In genomic region chr17:383771-384621, GRCh38 we compare ENCODE assay signal across 14 cellular contexts. TPM values are rescaled to one million over a fixed set of nuclear protein-coding genes. Genes with fewer than 3 reads are reported as not detected.
DNase-seq lines count a peak whose midpoint lies in the region; ATAC-seq, FAIRE-seq and TF ChIP-seq lines count a peak whose summit lies in the region.
"Had no signal": no experiment of that assay in that cellular context is flagged by ENCODE, and none has a peak within 500 bp of the region (broad histone marks: within the 10 kb centered on the region; RNA-seq: fewer than 3 reads in every experiment).

No MANE protein-coding gene starts in this region.

- TF ChIP-seq RAD21 in K562 (CRISPR knock-in tag; conservative IDR thresholded peaks at IDR 0.05 in 1 of 2, IDR thresholded peaks at IDR 0.05 in 1 of 2): no peak

- ATAC-seq in K562: no peak

- no peaks in the 10 kb centered on the region for H4K20me1 ChIP-seq in K562 (replicated peaks; ENCODE audit: control insufficient read depth, insufficient read depth, low read length)

- DNase-seq in NCI-H82 (lab: John Stamatoyannopoulos, UW) (peak; percentile 40), NCI-H82 treated with DMSO at 0.1 percent for 48 hours (lab: John Stamatoyannopoulos, UW; ENCODE audit: unreplicated experiment) (no peak), H7 (peak; percentile 66), K562 (ENCODE audit: extremely low read depth in 1 of 4, low spot score in 3 of 4) (no peak), neural crest cell (ENCODE audit: low read depth, low spot score) (no peak), NCI-H1105 treated with DMSO at 0.1 percent for 48 hours (lab: John Stamatoyannopoulos, UW) (no peak), NCI-H146 (lab: John Stamatoyannopoulos, UW) (no peak), uterus (no peak)
- DNase-seq: activated CD8-positive, alpha-beta memory T cell treated with anti-CD3 and anti-CD28 coated beads, Interleukin-2, amount 50 U/mL, for 48 hours; EL; NCI-H1092; NCI-H774; occipital lobe; stimulated activated CD4-positive, alpha-beta T cell treated with anti-CD3 and anti-CD28 coated beads, Interleukin-2, amount 100 ng/mL, for 24 hours had no signal

- no peaks in the 10 kb centered on the region for H3K36me3 Mint-ChIP-seq in neural crest cell (ENCODE audit: low read depth)

- H3K4me1 Mint-ChIP-seq in neural crest cell: peaks cover 42% of the 10 kb centered on the region

- no peak for TF ChIP-seq EP300 in K562 (IDR thresholded peaks at IDR 0.05; ENCODE audit: low read length)

- H3K27me3 ChIP-seq in H7 (ENCODE audit: control insufficient read depth, insufficient read depth, low read length) (peaks cover 47% of the 10 kb centered on the region), K562 (ENCODE audit: control insufficient read depth in 2 of 2, insufficient read depth in 2 of 2, low read length in 2 of 2) (peaks cover 0 to 5% of the 10 kb centered on the region in 2 experiments; a peak in 2 of 5 replicates), uterus (peaks cover 0 to 7% of the 10 kb centered on the region in 2 donors)

- no peaks in the 10 kb centered on the region for H3K36me3 ChIP-seq in H7 (replicated peaks; ENCODE audit: control insufficient read depth, insufficient read depth, low read length)
- no peaks in the 10 kb centered on the region for H3K36me3 ChIP-seq in K562 (ENCODE audit: control insufficient read depth, insufficient read depth, low read length)
- H3K36me3 ChIP-seq in uterus: no peaks in the 10 kb centered on the region

- H3K4me3 ChIP-seq in H7 (ENCODE audit: insufficient read depth, low read depth, low read length): no peak overlapping the region
- H3K4me3 ChIP-seq in K562: no peak overlapping the region
- H3K4me3 ChIP-seq in uterus: no peak overlapping the region

- CTCF ChIA-PET in K562 (lab: Yijun Ruan, JAX; ENCODE audit: low intra/inter-chr PET ratio): no interaction called here

- H3K9me1 ChIP-seq in K562 (ENCODE audit: control insufficient read depth, insufficient read depth, low read length): no peaks in the 10 kb centered on the region

- intact Hi-C loops in K562 (cut with micrococcal nuclease): no loop called here
- intact Hi-C loops in uterus (cut with DNase I; ENCODE audit: low total_unique reads): no loop called here

- peak overlapping the region; percentile 64 for H3K4me3 Mint-ChIP-seq in neural crest cell

- no peak for FAIRE-seq in K562 (lab: Jason Lieb, UNC)

- no peak for TF ChIP-seq CTCF in K562 (IDR thresholded peaks at IDR 0.05 in 2 of 3, conservative IDR thresholded peaks at IDR 0.05 in 1 of 3; ENCODE audit: insufficient read depth in 2 of 3, low read depth in 1 of 3, low read length in 3 of 3)
- TF ChIP-seq CTCF in neural crest cell (conservative IDR thresholded peaks at IDR 0.05): no peak
- TF ChIP-seq CTCF in uterus (IDR thresholded peaks at IDR 0.05): no peak

- no peaks in the 10 kb centered on the region for H3K9me3 Mint-ChIP-seq in neural crest cell

- H3K27ac Mint-ChIP-seq in neural crest cell (ENCODE audit: unreplicated experiment): no peak overlapping the region

- no peak overlapping the region for H3K4me2 ChIP-seq in K562 (ENCODE audit: insufficient read depth, low read length)

- POLR2A ChIA-PET in K562 (lab: Yijun Ruan, JAX): interaction anchor here (0.6 to 0.7 kb wide), 2 partner anchors 22 to 360 kb away, joined by 3 read pairs; no protein-coding TSS in a partner anchor

- H3K9me3 ChIP-seq in K562 (replicated peaks; ENCODE audit: control insufficient read depth, insufficient read depth, low read depth, low read length) (no peaks in the 10 kb centered on the region), uterus (no peaks in the 10 kb centered on the region)

- H3K9ac ChIP-seq in K562 (ENCODE audit: insufficient read depth in 1 of 2, low read depth in 2 of 2, low read length in 2 of 2): no peak overlapping the region

- peaks cover 54% of the 10 kb centered on the region for H3K27me3 Mint-ChIP-seq in neural crest cell (ENCODE audit: low read depth)

- no peaks in the 10 kb centered on the region for H3K79me2 ChIP-seq in K562 (ENCODE audit: control insufficient read depth, insufficient read depth, low read length)

- H3K27ac ChIP-seq in K562 (ENCODE audit: extremely low read depth, low read depth, low read length) (no peak overlapping the region), uterus (no peak overlapping the region)

- H3K4me1 ChIP-seq in K562 (replicated peaks in 1 of 2; ENCODE audit: control insufficient read depth in 2 of 2, insufficient read depth in 2 of 2, low read length in 2 of 2) (peaks cover 0 to 15% of the 10 kb centered on the region in 2 experiments; a peak in 3 of 5 replicates), uterus (peaks cover 0 to 12% of the 10 kb centered on the region in 2 donors)

- BruUV-seq in K562 (replicated peaks; lab: Mats Ljungman, UMichigan): no TSS peak

- 19% methylated on average over 18 of the region's 19 CpGs for WGBS in K562 (ENCODE audit: insufficient coverage, low coverage, missing lambda C conversion rate)

- TF ChIP-seq POLR2A in K562 (conservative IDR thresholded peaks at IDR 0.05): no peak
- TF ChIP-seq POLR2A in uterus (IDR thresholded peaks at IDR 0.05): no peak

- in situ Hi-C loops in K562 (cut with MboI): no loop called here

- H2AFZ ChIP-seq in K562 (ENCODE audit: low read depth, low read length): no peak overlapping the region

TF ChIP-seq in K562, 482 proteins besides CTCF, POLR2A, EP300 and RAD21 (continues in another document):
- TF ChIP-seq RBBP5 (IDR thresholded peaks at IDR 0.05; ENCODE audit: borderline replicate concordance, insufficient read depth, low read length, poor library complexity, severe bottlenecking): no peak
- TF ChIP-seq TSHZ1 (CRISPR knock-in tag; IDR thresholded peaks at IDR 0.05): no peak
- TF ChIP-seq RAD51 (IDR thresholded peaks at IDR 0.05; ENCODE audit: borderline replicate concordance, low read depth): 0 out of 2 replicates have a peak, but pooled peaks have one; percentile 8
- TF ChIP-seq E4F1 (CRISPR knock-in tag; IDR thresholded peaks at IDR 0.05; ENCODE audit: borderline replicate concordance): no peak

RNA-seq across cellular contexts. Expression of gene RPH3AL, which starts 31.4 kb away (rescaled TPM):
- total RNA-seq in H7 (2014; rRNA removed; shearing (Covaris generic)): 1.3 and 2.8 TPM in 2 replicates
- total RNA-seq in K562 (2011; cell fraction: chromatin; rRNA removed; ENCODE audit: low replicate concordance): 2.4 and 4.9 TPM in 2 replicates
- 3.2 and 5.9 TPM in 2 replicates for total RNA-seq in K562 (2011; cell fraction: nucleolus; rRNA removed)
- total RNA-seq in K562 (2011; cell fraction: nucleoplasm; rRNA removed): 1.5 and 3.0 TPM in 2 replicates
- total RNA-seq in K562 (2014; rRNA removed): 0.86 and 1.2 TPM in 2 replicates
- 0.25 and 0.93 TPM in 2 replicates for total RNA-seq in K562 (2014; rRNA removed; fragmentation: Illumina TruSeq; extraction: Trizol)
- 0.29 and 0.38 TPM in 2 replicates for total RNA-seq in K562 (2015; rRNA removed; fragmentation: Illumina TruSeq; extraction: Trizol)
- 1.7 and 2.3 TPM in 2 replicates for total RNA-seq in K562 (2021)
- polyA plus RNA-seq in K562 (2011; rRNA removed): 0.45 and 0.52 TPM in 2 replicates
- polyA plus RNA-seq in K562 (2011; cell fraction: cytosol; rRNA removed): 0.40 and 1.8 TPM in 2 replicates
- 0.77 and 1.1 TPM in 2 replicates for polyA plus RNA-seq in K562 (2011; cell fraction: nucleus; rRNA removed)
- polyA plus RNA-seq in K562 (2012): 1.1 and 2.7 TPM in 2 replicates
- polyA plus RNA-seq in K562 (2014; fragmentation: Illumina TruSeq; extraction: Trizol): 0.39 and 0.76 TPM in 2 replicates
- under 1 TPM; 0.18 to 0.20 TPM for polyA plus RNA-seq in K562 (2014; fragmentation: Nextera tagmentation; extraction: Ambion mirVana)
- 0.64 and 1.6 TPM in 2 replicates for polyA plus RNA-seq in K562 (2014; rRNA removed)
- polyA minus RNA-seq in K562 (2011; rRNA and poly(A)+ RNA removed): 0.35 TPM in 1 of 2 replicates, not detected in the other
- polyA minus RNA-seq in K562 (2011; cell fraction: cytosol; rRNA and poly(A)+ RNA removed): 0.86 TPM in 1 of 2 replicates, not detected in the other
- 0.44 and 1.6 TPM in 2 replicates for polyA minus RNA-seq in K562 (2011; cell fraction: nucleus; rRNA and poly(A)+ RNA removed)
- 1.9 and 2.1 TPM in 2 replicates for total RNA-seq in neural crest cell
- 10 to 100 TPM in 3 of 4 donors, 1 to 10 TPM in 1; 9.9 to 44.7 (median 21.5) TPM for total RNA-seq in uterus

Comparison
In these comparisons a context has a peak if more than half of its experiments do, and no peak if none do; other contexts are left out.
1. DNase-seq: peak in NCI-H82 (single experiment) and H7 (single experiment); none in NCI-H82 treated with DMSO at 0.1 percent for 48 hours (single experiment), K562 (0 of 4), neural crest cell (single experiment), NCI-H1105 treated with DMSO at 0.1 percent for 48 hours (single experiment), NCI-H146 (single experiment) and uterus (0 of 2).